In genomic region chr7:99365318-99366141, GRCh38 we compare ENCODE assay signal across 8 cellular contexts. TPM values are rescaled to one million over a fixed set of nuclear protein-coding genes. Genes with fewer than 3 reads are reported as not detected.
A peak's percentile ranks its signal among the peaks of the same experiment; 100 is the strongest.
DNase-seq lines count a peak whose midpoint lies in the region; TF ChIP-seq lines count a peak whose summit lies in the region.

No MANE protein-coding gene starts in this region.

- DNase-seq in GM10248 (ENCODE audit: extremely low spot score) (peak; percentile 73), NCI-H69 (lab: John Stamatoyannopoulos, UW) (peak; percentile 46), cardiac septum (ENCODE audit: low spot score) (peak; percentile 89), SIG-M5 (lab: John Stamatoyannopoulos, UW) (no peak), NCI-H526 treated with DMSO at 0.1 percent for 48 hours (lab: John Stamatoyannopoulos, UW) (no peak), DMS153 (lab: John Stamatoyannopoulos, UW) (no peak)
- DNase-seq in activated T-helper 9 cell treated with anti-CD3 and anti-CD28 coated beads, Interleukin-2, amount 50 U/mL, for 16 hours (ENCODE audit: low read depth): peak; percentile 53
- peak; percentile 63 to 67 for DNase-seq in stimulated activated CD4-positive, alpha-beta T cell treated with anti-CD3 and anti-CD28 coated beads, Interleukin-2, amount 100 ng/mL, for 24 hours

- intact Hi-C loops in cardiac septum (cut with DNase I): no loop called here

- CTCF ChIA-PET in GM10248 (lab: Yijun Ruan, JAX): interaction anchor here (0.6 to 2.1 kb wide), 6 partner anchors 8 to 42 kb away, joined by 3 to 8 read pairs (median 6); partner anchors contain the start of genes ARPC1B, BUD31 and PDAP1

- POLR2A ChIA-PET in GM10248 (lab: Yijun Ruan, JAX): no interaction called here

- peak; percentile 59 for TF ChIP-seq CTCF in GM10248 (IDR thresholded peaks at IDR 0.05; ENCODE audit: control extremely low read depth, extremely low read depth, low read depth, missing control alignments)

RNA-seq across cellular contexts. Expression of gene ARPC1B, which starts 9.0 kb away (rescaled TPM):
- 40.4 TPM for total RNA-seq in cardiac septum

RNA-seq across cellular contexts. Expression of gene ARPC1A, which starts 39.8 kb away (rescaled TPM):
- total RNA-seq in cardiac septum: 116 TPM

RNA-seq across cellular contexts. Expression of gene PDAP1, which starts 42.9 kb away (rescaled TPM):
- total RNA-seq in cardiac septum: 95.6 TPM

RNA-seq across cellular contexts. Expression of gene BUD31, which starts 43.2 kb away (rescaled TPM):
- total RNA-seq in cardiac septum: 46.5 TPM

Comparison
In these comparisons a context has a peak if more than half of its experiments do, and no peak if none do; other contexts are left out.
1. DNase-seq: peak in GM10248 (single experiment), NCI-H69 (single experiment), activated T-helper 9 cell treated with anti-CD3 and anti-CD28 coated beads, Interleukin-2, amount 50 U/mL, for 16 hours (single experiment), cardiac septum (single experiment) and stimulated activated CD4-positive, alpha-beta T cell treated with anti-CD3 and anti-CD28 coated beads, Interleukin-2, amount 100 ng/mL, for 24 hours (2 of 2); none in SIG-M5 (single experiment), NCI-H526 treated with DMSO at 0.1 percent for 48 hours (single experiment) and DMS153 (single experiment).